Comparison of ENCODE assay signal across 1 cellular context in genomic region chr10:75234683-75235374, GRCh38.
A peak's percentile ranks its signal among the peaks of the same experiment; 100 is the strongest.
TF ChIP-seq lines count a peak whose summit lies in the region.

No MANE protein-coding gene starts in this region.

TF ChIP-seq in HepG2, 621 proteins besides CTCF, POLR2A, EP300 and RAD21 (continued from another document and continues in another):
- TF ChIP-seq ARHGAP35 (CRISPR knock-in tag; IDR thresholded peaks at IDR 0.05; ENCODE audit: borderline replicate concordance) (no peak), SAP130 (CRISPR knock-in tag; IDR thresholded peaks at IDR 0.05; ENCODE audit: low read depth) (no peak), FOSL2 (CRISPR knock-in tag; IDR thresholded peaks at IDR 0.05) (no peak), CENPBD1 (CRISPR knock-in tag; IDR thresholded peaks at IDR 0.05; ENCODE audit: borderline replicate concordance, low read depth) (no peak), DR1 (CRISPR knock-in tag; IDR thresholded peaks at IDR 0.05) (0 out of 2 replicates have a peak, but pooled peaks have one; percentile 59), HDAC6 (IDR thresholded peaks at IDR 0.05; ENCODE audit: low read depth, low read length) (no peak), RORA (CRISPR knock-in tag; IDR thresholded peaks at IDR 0.05) (no peak), FOXP4 (CRISPR knock-in tag; IDR thresholded peaks at IDR 0.05) (no peak), ZFP36L1 (CRISPR knock-in tag; IDR thresholded peaks at IDR 0.05) (no peak), NR1H2 (CRISPR knock-in tag; IDR thresholded peaks at IDR 0.05; ENCODE audit: borderline replicate concordance, low read depth) (no peak), ZBTB43 (CRISPR knock-in tag; conservative IDR thresholded peaks at IDR 0.05) (no peak), CREB1 (IDR thresholded peaks at IDR 0.05) (no peak), CREB1 (CRISPR knock-in tag; IDR thresholded peaks at IDR 0.05) (no peak), LBX2 (CRISPR knock-in tag; IDR thresholded peaks at IDR 0.05; ENCODE audit: borderline replicate concordance) (no peak), PHF20 (CRISPR knock-in tag; IDR thresholded peaks at IDR 0.05) (no peak), HINFP (CRISPR knock-in tag; IDR thresholded peaks at IDR 0.05; ENCODE audit: low read depth) (no peak), HIC2 (CRISPR knock-in tag; IDR thresholded peaks at IDR 0.05; ENCODE audit: low read depth) (peak; percentile 66; the same call in 1 of the 2 replicates), KIAA2018 (CRISPR knock-in tag; IDR thresholded peaks at IDR 0.05; ENCODE audit: borderline replicate concordance) (peak; percentile 65; the same call in 1 of the 2 replicates), ZNF543 (CRISPR knock-in tag; IDR thresholded peaks at IDR 0.05) (no peak), NFE2L2 (IDR thresholded peaks at IDR 0.05; ENCODE audit: low read length) (no peak), KDM2A (CRISPR knock-in tag; IDR thresholded peaks at IDR 0.05; ENCODE audit: borderline replicate concordance, low read depth) (no peak), TEAD3 (CRISPR knock-in tag; optimal IDR thresholded peaks at IDR 0.05; ENCODE audit: borderline replicate concordance) (no peak), ATRX (CRISPR knock-in tag; IDR thresholded peaks at IDR 0.05; ENCODE audit: borderline replicate concordance) (no peak), ZNF547 (CRISPR knock-in tag; IDR thresholded peaks at IDR 0.05) (no peak), ZNF292 (CRISPR knock-in tag; IDR thresholded peaks at IDR 0.05; ENCODE audit: borderline replicate concordance, low read depth) (no peak), YY1 (IDR thresholded peaks at IDR 0.05; ENCODE audit: insufficient read depth, insufficient replicate concordance, low read depth, low read length) (no peak), CREBL2 (CRISPR knock-in tag; IDR thresholded peaks at IDR 0.05; ENCODE audit: borderline replicate concordance) (no peak), GMEB1 (CRISPR knock-in tag; IDR thresholded peaks at IDR 0.05; ENCODE audit: borderline replicate concordance) (no peak), FOXM1 (CRISPR knock-in tag; IDR thresholded peaks at IDR 0.05) (no peak), ERF (CRISPR knock-in tag; IDR thresholded peaks at IDR 0.05) (no peak), ZNF552 (CRISPR knock-in tag; IDR thresholded peaks at IDR 0.05; ENCODE audit: borderline replicate concordance) (no peak; the same call in 1 of the 2 replicates), DPF2 (CRISPR knock-in tag; IDR thresholded peaks at IDR 0.05; ENCODE audit: borderline replicate concordance, low read depth) (no peak), MXD3 (CRISPR knock-in tag; IDR thresholded peaks at IDR 0.05) (0 out of 2 replicates have a peak, but pooled peaks have one; percentile 12), ZNF780A (CRISPR knock-in tag; IDR thresholded peaks at IDR 0.05) (no peak), MAX (IDR thresholded peaks at IDR 0.05) (no peak), ZBTB34 (CRISPR knock-in tag; IDR thresholded peaks at IDR 0.05) (no peak), CC2D1A (CRISPR knock-in tag; IDR thresholded peaks at IDR 0.05) (no peak), ZNF337 (CRISPR knock-in tag; IDR thresholded peaks at IDR 0.05; ENCODE audit: borderline replicate concordance, low read depth) (no peak), RFX1 (IDR thresholded peaks at IDR 0.05) (no peak), HOXA5 (CRISPR knock-in tag; IDR thresholded peaks at IDR 0.05) (no peak), ZNF652 (CRISPR knock-in tag; IDR thresholded peaks at IDR 0.05; ENCODE audit: borderline replicate concordance, low read depth) (no peak), KDM5A (IDR thresholded peaks at IDR 0.05; ENCODE audit: borderline replicate concordance, low read length) (no peak), RCOR2 (CRISPR knock-in tag; IDR thresholded peaks at IDR 0.05) (no peak), KLF11 (CRISPR knock-in tag; IDR thresholded peaks at IDR 0.05) (no peak), SAFB2 (CRISPR knock-in tag; IDR thresholded peaks at IDR 0.05; ENCODE audit: borderline replicate concordance, low read depth) (no peak), KLF15 (CRISPR knock-in tag; IDR thresholded peaks at IDR 0.05; ENCODE audit: borderline replicate concordance) (no peak)
